In genomic region chr11:62753736-62754603, GRCh38 we compare ENCODE assay signal across 8 cellular contexts. TPM values are rescaled to one million over a fixed set of nuclear protein-coding genes. Genes with fewer than 3 reads are reported as not detected.
A peak's percentile ranks its signal among the peaks of the same experiment; 100 is the strongest.
DNase-seq lines count a peak whose midpoint lies in the region; ATAC-seq and TF ChIP-seq lines count a peak whose summit lies in the region.

TSS of gene ZBTB3 (minus strand) at chr11:62754160. CDS start at chr11:62753664, 496 bp downstream.

- peak within 1 kb of the TSS; percentile 100 for H3K14ac ChIP-seq in IMR-90 (replicated peaks; ENCODE audit: low read depth, low read length)

- peak within 1 kb of the TSS; percentile 78; the same call in 1 of the 2 replicates for H2BK20ac ChIP-seq in IMR-90 (ENCODE audit: low read depth, low read length)

- H4K8ac ChIP-seq in IMR-90 (ENCODE audit: low read depth in 2 of 2, low read length in 2 of 2): peak within 1 kb of the TSS; percentile 72 to 100

- H3K9ac ChIP-seq in IMR-90 (ENCODE audit: low read depth, low read length): peak within 1 kb of the TSS; percentile 88

- H3K27me3 ChIP-seq in IMR-90 (ENCODE audit: control insufficient read depth, insufficient read depth, low read length): no peaks in the 10 kb centered on the region

- peak within 1 kb of the TSS; percentile 100 for H3K23ac ChIP-seq in IMR-90 (ENCODE audit: low read depth, low read length)

- H3K56ac ChIP-seq in IMR-90 (ENCODE audit: extremely low read depth, insufficient read depth, low read length): peak within 1 kb of the TSS; percentile 99

- peak within 1 kb of the TSS; percentile 89 for H3K18ac ChIP-seq in IMR-90 (ENCODE audit: low read depth, low read length)

- H2BK120ac ChIP-seq in IMR-90 (ENCODE audit: low read depth, low read length): peak within 1 kb of the TSS; percentile 98

- TF ChIP-seq POLR2A in IMR-90 (IDR thresholded peaks at IDR 0.05; ENCODE audit: low read depth, low read length): peak; percentile 79; the same call in 1 of the 2 replicates

- TF ChIP-seq CTCF in IMR-90 (conservative IDR thresholded peaks at IDR 0.05; ENCODE audit: low read depth, low read length): no peak
- TF ChIP-seq CTCF in epithelial cell of proximal tubule (conservative IDR thresholded peaks at IDR 0.05; ENCODE audit: low read depth, low read length): no peak

- H3K27ac ChIP-seq in IMR-90 (ENCODE audit: insufficient read depth, low read length): peak within 1 kb of the TSS; percentile 89

- TF ChIP-seq RAD21 in IMR-90 (IDR thresholded peaks at IDR 0.05; ENCODE audit: low read length): no peak

- intact Hi-C loops in IMR-90 (cut with micrococcal nuclease): no loop called here

- peak within 1 kb of the TSS; percentile 53 for H3K4me3 ChIP-seq in IMR-90 (ENCODE audit: insufficient read depth, low read depth, low read length)
- H3K4me3 ChIP-seq in epithelial cell of proximal tubule (ENCODE audit: low read depth, low read length): peak within 1 kb of the TSS; percentile 75

- peak within 1 kb of the TSS; percentile 100 for H2AFZ ChIP-seq in IMR-90 (replicated peaks; ENCODE audit: low read length, poor library complexity)

- ATAC-seq in GM21528 (IDR thresholded peaks at IDR 0.05; ENCODE audit: low FRiP score, unreplicated experiment) (peak; percentile 93), IMR-90 (ENCODE audit: low read depth) (peak; percentile 98)

- peak within 1 kb of the TSS; percentile 100 for H4K91ac ChIP-seq in IMR-90 (ENCODE audit: insufficient read depth, low read depth, low read length)

- H3K36me3 ChIP-seq in IMR-90 (ENCODE audit: control insufficient read depth, insufficient read depth, low read length): peaks cover 12% of the 10 kb centered on the region

- 0% methylated on average over 26 of the region's 47 CpGs; no CpG with 5 or more reads in 1 of the 2 experiments for WGBS in IMR-90 (ENCODE audit: extremely low coverage in 2 of 2, insufficient read length in 1 of 2), 2 experiments

- peak within 1 kb of the TSS; percentile 85; the same call in 2 of the 3 replicates for H2BK15ac ChIP-seq in IMR-90 (ENCODE audit: low read depth, low read length)

- H3K4me1 ChIP-seq in IMR-90 (ENCODE audit: control insufficient read depth, insufficient read depth, low read length): no peaks in the 10 kb centered on the region

- peak within 1 kb of the TSS; percentile 95 for H2BK5ac ChIP-seq in IMR-90 (ENCODE audit: low read depth, low read length, poor library complexity, severe bottlenecking)

- peak within 1 kb of the TSS; percentile 58 for H3K4me2 ChIP-seq in IMR-90 (ENCODE audit: low read depth, low read length)

- H3K4ac ChIP-seq in IMR-90 (ENCODE audit: low read depth, low read length): peak within 1 kb of the TSS; percentile 100

- POLR2A ChIA-PET in IMR-90 (lab: Charles Lee; ENCODE audit: unreplicated experiment): interaction anchor here (0.6 to 1.5 kb wide), 9 partner anchors 8 to 101 kb away, joined by 3 to 8 read pairs (median 5); partner anchors contain the start of genes HNRNPUL2 and TAF6L

- in situ Hi-C loops in IMR-90 (cut with MboI; ENCODE audit: low sequenced_read_pairs): no loop called here

- peaks cover 3% of the 10 kb centered on the region; the same call in 1 of the 2 replicates for H3K9me1 ChIP-seq in IMR-90 (ENCODE audit: insufficient read depth, low read length)

- peak within 1 kb of the TSS; percentile 92 for H4K5ac ChIP-seq in IMR-90 (ENCODE audit: low read depth, low read length)

- peak within 1 kb of the TSS; percentile 68 for H2AK5ac ChIP-seq in IMR-90 (ENCODE audit: low read depth, low read length)

- DNase-seq in DMS 273 (lab: John Stamatoyannopoulos, UW; ENCODE audit: unreplicated experiment) (peak; percentile 98), IMR-90 (peak; percentile 99), OCI-M1 (lab: John Stamatoyannopoulos, UW) (peak; percentile 99), activated T-cell treated with anti-CD3 and anti-CD28 coated beads for 4 hours (peak; percentile 96), epithelial cell of proximal tubule (ENCODE audit: low read depth) (peak; percentile 96), mucosa of gallbladder (ENCODE audit: low spot score) (peak; percentile 98)
- peak; percentile 92 to 94 for DNase-seq in stimulated activated CD8-positive, alpha-beta memory T cell treated with anti-CD3 and anti-CD28 coated beads, Interleukin-4, amount 100 ng/mL, for 4 hours (ENCODE audit: low read depth in 2 of 2, low spot score in 1 of 2)

- dilution Hi-C loops in IMR-90 (cut with HindIII; ENCODE audit: low sequenced_read_pairs, unreplicated experiment): no loop called here

- H3K9me3 ChIP-seq in IMR-90 (ENCODE audit: control insufficient read depth, insufficient read depth, low read length): no peaks in the 10 kb centered on the region

- H3K79me1 ChIP-seq in IMR-90 (ENCODE audit: low read depth in 1 of 2, low read length in 2 of 2): peaks cover 16 to 38% of the 10 kb centered on the region in 2 experiments

- H4K20me1 ChIP-seq in IMR-90 (ENCODE audit: insufficient read depth, low read length): no peaks in the 10 kb centered on the region

- BruUV-seq in IMR-90 (replicated peaks; lab: Mats Ljungman, UMichigan): no TSS peak

- H2AK9ac ChIP-seq in IMR-90 (replicated peaks; ENCODE audit: low read depth, low read length, poor library complexity): peak within 1 kb of the TSS; percentile 95

- CTCF ChIA-PET in IMR-90 (lab: Yijun Ruan, JAX): interaction anchor here (0.5 to 1.5 kb wide), 3 partner anchors 13 to 337 kb away, joined by 3 to 4 read pairs (median 4); partner anchors contain the start of gene TMEM179B

TF ChIP-seq in IMR-90, 13 proteins besides CTCF, POLR2A, EP300 and RAD21:
- TF ChIP-seq, protein P1, sequence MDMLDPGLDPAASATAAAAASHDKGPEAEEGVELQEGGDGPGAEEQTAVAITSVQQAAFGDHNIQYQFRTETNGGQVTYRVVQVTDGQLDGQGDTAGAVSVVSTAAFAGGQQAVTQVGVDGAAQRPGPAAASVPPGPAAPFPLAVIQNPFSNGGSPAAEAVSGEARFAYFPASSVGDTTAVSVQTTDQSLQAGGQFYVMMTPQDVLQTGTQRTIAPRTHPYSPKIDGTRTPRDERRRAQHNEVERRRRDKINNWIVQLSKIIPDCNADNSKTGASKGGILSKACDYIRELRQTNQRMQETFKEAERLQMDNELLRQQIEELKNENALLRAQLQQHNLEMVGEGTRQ (IDR thresholded peaks at IDR 0.05; ENCODE audit: low read depth, low read length): peak; percentile 21; the same call in 1 of the 2 replicates
- TF ChIP-seq MXI1 (IDR thresholded peaks at IDR 0.05; ENCODE audit: borderline replicate concordance, low read depth, low read length) (no peak), RCOR1 (IDR thresholded peaks at IDR 0.05; ENCODE audit: insufficient replicate concordance, low read length) (no peak), NFE2L2 (IDR thresholded peaks at IDR 0.05; ENCODE audit: low read depth, low read length) (no peak), CEBPB (IDR thresholded peaks at IDR 0.05; ENCODE audit: low read depth, low read length) (no peak), MAFK (IDR thresholded peaks at IDR 0.05; ENCODE audit: low read depth, low read length) (no peak), BHLHE40 (IDR thresholded peaks at IDR 0.05; ENCODE audit: low read depth, low read length) (no peak), ELK1 (IDR thresholded peaks at IDR 0.05; ENCODE audit: borderline replicate concordance, low read depth, low read length) (no peak), CHD1 (IDR thresholded peaks at IDR 0.05; ENCODE audit: low read depth, low read length) (no peak), SMC3 (IDR thresholded peaks at IDR 0.05; ENCODE audit: low read depth, low read length) (no peak), FOS (IDR thresholded peaks at IDR 0.05; ENCODE audit: low read depth, low read length) (peak; percentile 72; the same call in 1 of the 2 replicates), RFX5 (IDR thresholded peaks at IDR 0.05; ENCODE audit: low read depth, low read length) (no peak), MAZ (IDR thresholded peaks at IDR 0.05; ENCODE audit: borderline replicate concordance, low read depth, low read length) (peak; percentile 57; the same call in 1 of the 2 replicates)

RNA-seq across cellular contexts. Expression of gene ZBTB3, which starts in this region (rescaled TPM):
- total RNA-seq in IMR-90 (2012; rRNA removed) (7.8 and 8.1 TPM in 2 replicates), epithelial cell of proximal tubule (10.6 and 16.8 TPM in 2 replicates), mucosa of gallbladder (21.4 TPM)
- 2.3 and 3.4 TPM in 2 replicates for polyA plus RNA-seq in IMR-90 (2012; rRNA removed)
- 3.3 and 3.4 TPM in 2 replicates for polyA plus RNA-seq in IMR-90 (2012; cell fraction: cytosol; rRNA removed)
- polyA plus RNA-seq in IMR-90 (2012; cell fraction: nucleus; rRNA removed; ENCODE audit: low replicate concordance): 2.0 and 2.5 TPM in 2 replicates

Comparison
In these comparisons a context has a peak if more than half of its experiments do, and no peak if none do; other contexts are left out.
1. Peak in every context shown above with its lines: DNase-seq, ATAC-seq, H3K4me3 ChIP-seq and H3K27ac ChIP-seq.